1 cellular context compared by ENCODE assay signal in the genomic region with DNA sequence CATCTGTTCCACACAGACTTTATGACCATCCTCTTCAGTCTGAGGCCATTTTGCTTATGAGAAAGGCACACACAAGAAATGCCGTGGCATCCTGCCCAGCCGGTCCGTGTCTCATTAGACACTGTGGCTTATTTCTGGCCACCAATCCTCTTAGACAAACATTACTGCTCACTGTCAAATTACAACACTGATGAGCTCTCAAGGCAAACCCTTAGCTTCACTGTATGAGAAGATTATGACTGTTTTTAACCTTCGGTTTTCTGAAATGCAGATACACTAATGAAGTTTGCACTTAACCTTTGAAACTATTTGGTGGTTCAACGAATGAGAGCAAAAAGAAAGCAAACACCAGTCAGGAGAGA.
TF ChIP-seq lines count a peak whose summit lies in the region.

No MANE protein-coding gene starts in this region.

TF ChIP-seq in GM23338, 12 proteins besides CTCF, POLR2A, EP300 and RAD21 (continued from another document):
- TF ChIP-seq, protein P1, sequence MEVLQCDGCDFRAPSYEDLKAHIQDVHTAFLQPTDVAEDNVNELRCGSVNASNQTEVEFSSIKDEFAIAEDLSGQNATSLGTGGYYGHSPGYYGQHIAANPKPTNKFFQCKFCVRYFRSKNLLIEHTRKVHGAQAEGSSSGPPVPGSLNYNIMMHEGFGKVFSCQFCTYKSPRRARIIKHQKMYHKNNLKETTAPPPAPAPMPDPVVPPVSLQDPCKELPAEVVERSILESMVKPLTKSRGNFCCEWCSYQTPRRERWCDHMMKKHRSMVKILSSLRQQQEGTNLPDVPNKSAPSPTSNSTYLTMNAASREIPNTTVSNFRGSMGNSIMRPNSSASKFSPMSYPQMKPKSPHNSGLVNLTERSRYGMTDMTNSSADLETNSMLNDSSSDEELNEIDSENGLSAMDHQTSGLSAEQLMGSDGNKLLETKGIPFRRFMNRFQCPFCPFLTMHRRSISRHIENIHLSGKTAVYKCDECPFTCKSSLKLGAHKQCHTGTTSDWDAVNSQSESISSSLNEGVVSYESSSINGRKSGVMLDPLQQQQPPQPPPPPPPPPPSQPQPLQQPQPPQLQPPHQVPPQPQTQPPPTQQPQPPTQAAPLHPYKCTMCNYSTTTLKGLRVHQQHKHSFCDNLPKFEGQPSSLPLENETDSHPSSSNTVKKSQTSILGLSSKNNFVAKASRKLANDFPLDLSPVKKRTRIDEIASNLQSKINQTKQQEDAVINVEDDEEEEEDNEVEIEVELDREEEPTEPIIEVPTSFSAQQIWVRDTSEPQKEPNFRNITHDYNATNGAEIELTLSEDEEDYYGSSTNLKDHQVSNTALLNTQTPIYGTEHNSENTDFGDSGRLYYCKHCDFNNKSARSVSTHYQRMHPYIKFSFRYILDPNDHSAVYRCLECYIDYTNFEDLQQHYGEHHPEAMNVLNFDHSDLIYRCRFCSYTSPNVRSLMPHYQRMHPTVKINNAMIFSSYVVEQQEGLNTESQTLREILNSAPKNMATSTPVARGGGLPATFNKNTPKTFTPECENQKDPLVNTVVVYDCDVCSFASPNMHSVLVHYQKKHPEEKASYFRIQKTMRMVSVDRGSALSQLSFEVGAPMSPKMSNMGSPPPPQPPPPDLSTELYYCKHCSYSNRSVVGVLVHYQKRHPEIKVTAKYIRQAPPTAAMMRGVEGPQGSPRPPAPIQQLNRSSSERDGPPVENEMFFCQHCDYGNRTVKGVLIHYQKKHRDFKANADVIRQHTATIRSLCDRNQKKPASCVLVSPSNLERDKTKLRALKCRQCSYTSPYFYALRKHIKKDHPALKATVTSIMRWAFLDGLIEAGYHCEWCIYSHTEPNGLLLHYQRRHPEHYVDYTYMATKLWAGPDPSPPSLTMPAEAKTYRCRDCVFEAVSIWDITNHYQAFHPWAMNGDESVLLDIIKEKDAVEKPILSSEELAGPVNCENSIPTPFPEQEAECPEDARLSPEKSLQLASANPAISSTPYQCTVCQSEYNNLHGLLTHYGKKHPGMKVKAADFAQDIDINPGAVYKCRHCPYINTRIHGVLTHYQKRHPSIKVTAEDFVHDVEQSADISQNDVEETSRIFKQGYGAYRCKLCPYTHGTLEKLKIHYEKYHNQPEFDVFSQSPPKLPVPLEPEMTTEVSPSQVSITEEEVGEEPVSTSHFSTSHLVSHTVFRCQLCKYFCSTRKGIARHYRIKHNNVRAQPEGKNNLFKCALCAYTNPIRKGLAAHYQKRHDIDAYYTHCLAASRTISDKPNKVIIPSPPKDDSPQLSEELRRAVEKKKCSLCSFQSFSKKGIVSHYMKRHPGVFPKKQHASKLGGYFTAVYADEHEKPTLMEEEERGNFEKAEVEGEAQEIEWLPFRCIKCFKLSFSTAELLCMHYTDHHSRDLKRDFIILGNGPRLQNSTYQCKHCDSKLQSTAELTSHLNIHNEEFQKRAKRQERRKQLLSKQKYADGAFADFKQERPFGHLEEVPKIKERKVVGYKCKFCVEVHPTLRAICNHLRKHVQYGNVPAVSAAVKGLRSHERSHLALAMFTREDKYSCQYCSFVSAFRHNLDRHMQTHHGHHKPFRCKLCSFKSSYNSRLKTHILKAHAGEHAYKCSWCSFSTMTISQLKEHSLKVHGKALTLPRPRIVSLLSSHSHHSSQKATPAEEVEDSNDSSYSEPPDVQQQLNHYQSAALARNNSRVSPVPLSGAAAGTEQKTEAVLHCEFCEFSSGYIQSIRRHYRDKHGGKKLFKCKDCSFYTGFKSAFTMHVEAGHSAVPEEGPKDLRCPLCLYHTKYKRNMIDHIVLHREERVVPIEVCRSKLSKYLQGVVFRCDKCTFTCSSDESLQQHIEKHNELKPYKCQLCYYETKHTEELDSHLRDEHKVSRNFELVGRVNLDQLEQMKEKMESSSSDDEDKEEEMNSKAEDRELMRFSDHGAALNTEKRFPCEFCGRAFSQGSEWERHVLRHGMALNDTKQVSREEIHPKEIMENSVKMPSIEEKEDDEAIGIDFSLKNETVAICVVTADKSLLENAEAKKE (CRISPR knock-in tag; IDR thresholded peaks at IDR 0.05), result no peak
- no peak for TF ChIP-seq ZNF114 (CRISPR knock-in tag; IDR thresholded peaks at IDR 0.05)
- no peak for TF ChIP-seq NANOG (IDR thresholded peaks at IDR 0.05; ENCODE audit: borderline replicate concordance)
- no peak for TF ChIP-seq JUNB (IDR thresholded peaks at IDR 0.05; ENCODE audit: unreplicated experiment)
- no peak for TF ChIP-seq ZNF331 (CRISPR knock-in tag; IDR thresholded peaks at IDR 0.05; ENCODE audit: low read depth)
- TF ChIP-seq, protein P2, sequence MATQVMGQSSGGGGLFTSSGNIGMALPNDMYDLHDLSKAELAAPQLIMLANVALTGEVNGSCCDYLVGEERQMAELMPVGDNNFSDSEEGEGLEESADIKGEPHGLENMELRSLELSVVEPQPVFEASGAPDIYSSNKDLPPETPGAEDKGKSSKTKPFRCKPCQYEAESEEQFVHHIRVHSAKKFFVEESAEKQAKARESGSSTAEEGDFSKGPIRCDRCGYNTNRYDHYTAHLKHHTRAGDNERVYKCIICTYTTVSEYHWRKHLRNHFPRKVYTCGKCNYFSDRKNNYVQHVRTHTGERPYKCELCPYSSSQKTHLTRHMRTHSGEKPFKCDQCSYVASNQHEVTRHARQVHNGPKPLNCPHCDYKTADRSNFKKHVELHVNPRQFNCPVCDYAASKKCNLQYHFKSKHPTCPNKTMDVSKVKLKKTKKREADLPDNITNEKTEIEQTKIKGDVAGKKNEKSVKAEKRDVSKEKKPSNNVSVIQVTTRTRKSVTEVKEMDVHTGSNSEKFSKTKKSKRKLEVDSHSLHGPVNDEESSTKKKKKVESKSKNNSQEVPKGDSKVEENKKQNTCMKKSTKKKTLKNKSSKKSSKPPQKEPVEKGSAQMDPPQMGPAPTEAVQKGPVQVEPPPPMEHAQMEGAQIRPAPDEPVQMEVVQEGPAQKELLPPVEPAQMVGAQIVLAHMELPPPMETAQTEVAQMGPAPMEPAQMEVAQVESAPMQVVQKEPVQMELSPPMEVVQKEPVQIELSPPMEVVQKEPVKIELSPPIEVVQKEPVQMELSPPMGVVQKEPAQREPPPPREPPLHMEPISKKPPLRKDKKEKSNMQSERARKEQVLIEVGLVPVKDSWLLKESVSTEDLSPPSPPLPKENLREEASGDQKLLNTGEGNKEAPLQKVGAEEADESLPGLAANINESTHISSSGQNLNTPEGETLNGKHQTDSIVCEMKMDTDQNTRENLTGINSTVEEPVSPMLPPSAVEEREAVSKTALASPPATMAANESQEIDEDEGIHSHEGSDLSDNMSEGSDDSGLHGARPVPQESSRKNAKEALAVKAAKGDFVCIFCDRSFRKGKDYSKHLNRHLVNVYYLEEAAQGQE (IDR thresholded peaks at IDR 0.05; ENCODE audit: unreplicated experiment), result no peak
- TF ChIP-seq EZH2phosphoT487 (IDR thresholded peaks at IDR 0.05; ENCODE audit: unreplicated experiment), result no peak
- no peak for TF ChIP-seq STAT1 (IDR thresholded peaks at IDR 0.05; ENCODE audit: unreplicated experiment)
- TF ChIP-seq CREB1 (CRISPR knock-in tag; IDR thresholded peaks at IDR 0.05; ENCODE audit: low read depth), result no peak
- TF ChIP-seq, protein P3, sequence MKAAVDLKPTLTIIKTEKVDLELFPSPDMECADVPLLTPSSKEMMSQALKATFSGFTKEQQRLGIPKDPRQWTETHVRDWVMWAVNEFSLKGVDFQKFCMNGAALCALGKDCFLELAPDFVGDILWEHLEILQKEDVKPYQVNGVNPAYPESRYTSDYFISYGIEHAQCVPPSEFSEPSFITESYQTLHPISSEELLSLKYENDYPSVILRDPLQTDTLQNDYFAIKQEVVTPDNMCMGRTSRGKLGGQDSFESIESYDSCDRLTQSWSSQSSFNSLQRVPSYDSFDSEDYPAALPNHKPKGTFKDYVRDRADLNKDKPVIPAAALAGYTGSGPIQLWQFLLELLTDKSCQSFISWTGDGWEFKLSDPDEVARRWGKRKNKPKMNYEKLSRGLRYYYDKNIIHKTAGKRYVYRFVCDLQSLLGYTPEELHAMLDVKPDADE (IDR thresholded peaks at IDR 0.05), result no peak
